9 cellular contexts compared by ENCODE assay signal in the genomic region with DNA sequence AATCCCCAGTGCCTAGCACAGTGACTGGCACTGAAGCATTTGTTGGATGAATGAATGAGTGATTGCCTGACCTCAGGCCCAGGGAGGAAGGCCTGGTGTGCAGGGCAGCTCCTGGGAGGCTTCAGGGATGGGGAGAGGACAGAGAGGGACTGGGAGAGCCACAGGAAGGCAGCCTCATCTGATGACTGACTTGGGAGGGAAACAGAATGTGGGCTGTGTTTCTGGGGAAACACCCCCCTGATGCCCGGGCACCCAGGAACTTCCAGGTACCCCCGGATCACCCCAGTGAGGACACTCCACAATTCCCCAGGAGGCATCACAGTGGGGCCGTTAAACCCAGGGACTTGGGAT.
DNase-seq lines count a peak whose midpoint lies in the region; ATAC-seq, FAIRE-seq and TF ChIP-seq lines count a peak whose summit lies in the region.
"Had no signal": no experiment of that assay in that cellular context is flagged by ENCODE, and none has a peak within 500 bp of the region (broad histone marks: within the 10 kb centered on the region; RNA-seq: fewer than 3 reads in every experiment).

No MANE protein-coding gene starts in this region.

- no peaks in the 10 kb centered on the region for H3K36me3 ChIP-seq in HCT116 (ENCODE audit: control insufficient read depth in 1 of 2, insufficient read depth in 2 of 2, low read length in 2 of 2)
- H3K36me3 ChIP-seq in kidney (ENCODE audit: control insufficient read depth in 1 of 2, insufficient read depth in 2 of 2, low read length in 2 of 2), result peaks cover 0 to 3% of the 10 kb centered on the region in 2 donors
- H3K36me3 ChIP-seq in smooth muscle cell (ENCODE audit: low read depth), result no peaks in the 10 kb centered on the region

- H3K27ac Mint-ChIP-seq in activated T-helper 17 cell treated with anti-CD3 and anti-CD28 coated beads, Interleukin-2, amount 50 U/mL, for 72 hours, result peak overlapping the region; percentile 91

- no TSS peak for BruUV-seq in HCT116 (replicated peaks; lab: Mats Ljungman, UMichigan)

- no peaks in the 10 kb centered on the region for H3K27me3 Mint-ChIP-seq in activated T-helper 17 cell treated with anti-CD3 and anti-CD28 coated beads, Interleukin-2, amount 50 U/mL, for 72 hours

- H3K27ac ChIP-seq in HCT116 (ENCODE audit: low read depth, low read length), result peak overlapping the region; percentile 100
- H3K27ac ChIP-seq in kidney (ENCODE audit: low read depth in 2 of 2, low read length in 2 of 2), result peak overlapping the region; percentile 99 to 100
- H3K27ac ChIP-seq in smooth muscle cell (ENCODE audit: low read depth), result peak overlapping the region; percentile 100

- H3F3A ChIP-seq in smooth muscle cell (ENCODE audit: low read depth), result peaks cover 46% of the 10 kb centered on the region

- peaks cover 36% of the 10 kb centered on the region for H3K79me2 ChIP-seq in HCT116 (ENCODE audit: insufficient read depth, low read length)
- peaks cover 31% of the 10 kb centered on the region for H3K79me2 ChIP-seq in smooth muscle cell (ENCODE audit: low read depth)

- H3K27me3 ChIP-seq in HCT116 (ENCODE audit: insufficient read depth, low read length), result no peaks in the 10 kb centered on the region
- no peaks in the 10 kb centered on the region for H3K27me3 ChIP-seq in smooth muscle cell (ENCODE audit: low read depth)

- POLR2A ChIA-PET in HCT116 (lab: Charles Lee), result interaction anchor here (1.0 kb wide), 1 partner anchor 81 kb away, joined by 3 read pairs; no protein-coding TSS in a partner anchor

- H3K9me3 Mint-ChIP-seq in activated T-helper 17 cell treated with anti-CD3 and anti-CD28 coated beads, Interleukin-2, amount 50 U/mL, for 72 hours, result no peaks in the 10 kb centered on the region

- CTCF ChIA-PET in HCT116 (lab: Charles Lee), result interaction anchor here (1.3 kb wide), 1 partner anchor 345 kb away, joined by 3 read pairs; no protein-coding TSS in a partner anchor

- peaks cover 38% of the 10 kb centered on the region for H3K4me1 Mint-ChIP-seq in activated T-helper 17 cell treated with anti-CD3 and anti-CD28 coated beads, Interleukin-2, amount 50 U/mL, for 72 hours

- TF ChIP-seq RAD21 in HCT116 (IDR thresholded peaks at IDR 0.05; ENCODE audit: low read depth), result no peak

- TF ChIP-seq CTCF in HCT116 (IDR thresholded peaks at IDR 0.05 in 2 of 3, conservative IDR thresholded peaks at IDR 0.05 in 1 of 3; ENCODE audit: borderline replicate concordance in 1 of 3, insufficient read depth in 1 of 3, low read depth in 2 of 3, low read length in 2 of 3) (0 out of 6 replicates have a peak, but pooled peaks of 2 of the 3 experiments have one; percentile 0 to 8), kidney (IDR thresholded peaks at IDR 0.05; ENCODE audit: borderline replicate concordance, extremely low read depth, insufficient read depth) (no peak), smooth muscle cell (IDR thresholded peaks at IDR 0.05; ENCODE audit: borderline replicate concordance, insufficient read depth, poor library complexity, severe bottlenecking) (no peak)

- ATAC-seq in HCT116, result no peak
- ATAC-seq in activated T-helper 17 cell treated with anti-CD3 and anti-CD28 coated beads, Interleukin-2, amount 50 U/mL, for 72 hours (replicated peaks), result no peak
- ATAC-seq in HG03457 (IDR thresholded peaks at IDR 0.05; ENCODE audit: unreplicated experiment), result no peak
- ATAC-seq in GM19395 (IDR thresholded peaks at IDR 0.05; ENCODE audit: unreplicated experiment), result no peak
- no peak for ATAC-seq in HG02981 (IDR thresholded peaks at IDR 0.05; ENCODE audit: unreplicated experiment)

- RAD21 ChIA-PET in HCT116 (lab: Charles Lee; ENCODE audit: low non-redundant PET in 1 of 2, low total read pairs in 2 of 2, uncharacterized antibody in 2 of 2, unreplicated experiment in 2 of 2), result no interaction called here

- no peak overlapping the region for H2AFZ ChIP-seq in HCT116 (ENCODE audit: low read depth, low read length, poor library complexity, severe bottlenecking)
- no peak overlapping the region for H2AFZ ChIP-seq in smooth muscle cell (ENCODE audit: low read depth)

- no peaks in the 10 kb centered on the region for H4K20me1 ChIP-seq in HCT116 (ENCODE audit: insufficient read depth)
- H4K20me1 ChIP-seq in smooth muscle cell (ENCODE audit: low read depth), result no peaks in the 10 kb centered on the region

- no peak for FAIRE-seq in kidney (lab: Jason Lieb, UNC)

- peak overlapping the region; percentile 86 for H3K4me3 Mint-ChIP-seq in activated T-helper 17 cell treated with anti-CD3 and anti-CD28 coated beads, Interleukin-2, amount 50 U/mL, for 72 hours

- peaks cover 49% of the 10 kb centered on the region for H3K36me3 Mint-ChIP-seq in activated T-helper 17 cell treated with anti-CD3 and anti-CD28 coated beads, Interleukin-2, amount 50 U/mL, for 72 hours (ENCODE audit: low read depth)

- no peaks in the 10 kb centered on the region for H3K9me2 ChIP-seq in HCT116 (ENCODE audit: insufficient read depth)

- no peaks in the 10 kb centered on the region for H3K9me3 ChIP-seq in HCT116 (ENCODE audit: control insufficient read depth in 1 of 2, insufficient read depth in 1 of 2, low read depth in 1 of 2, low read length in 2 of 2)
- H3K9me3 ChIP-seq in kidney (ENCODE audit: control insufficient read depth in 1 of 2, low read length in 2 of 2), result no peaks in the 10 kb centered on the region
- H3K9me3 ChIP-seq in smooth muscle cell (replicated peaks; ENCODE audit: low read depth), result no peaks in the 10 kb centered on the region

- H3K4me3 ChIP-seq in HCT116 (replicated peaks in 1 of 2; ENCODE audit: low read depth in 1 of 2, low read length in 2 of 2), result no peak overlapping the region
- H3K4me3 ChIP-seq in kidney (ENCODE audit: low read length in 2 of 2), result no peak overlapping the region
- H3K4me3 ChIP-seq in smooth muscle cell, result no peak overlapping the region

- intact Hi-C loops in HCT116 (cut with micrococcal nuclease) (loop anchor here (5.0 kb wide), 2 partner anchors 155 to 210 kb away; no protein-coding TSS in a partner anchor), kidney (cut with DNase I) (no loop called here)

- peak overlapping the region; percentile 92 for H3K4me2 ChIP-seq in HCT116 (ENCODE audit: low read length)
- H3K4me2 ChIP-seq in smooth muscle cell, result peak overlapping the region; percentile 84

- H3K4me1 ChIP-seq in HCT116 (ENCODE audit: control insufficient read depth in 1 of 2, insufficient read depth in 2 of 2, low read length in 2 of 2) (peaks cover 82 to 99% of the 10 kb centered on the region in 2 experiments), kidney (ENCODE audit: control insufficient read depth in 1 of 2, insufficient read depth in 1 of 2, low read depth in 1 of 2, low read length in 2 of 2) (peaks cover 63 to 66% of the 10 kb centered on the region in 2 donors), smooth muscle cell (ENCODE audit: low read depth) (peaks cover 54% of the 10 kb centered on the region)

- WGBS in smooth muscle cell (ENCODE audit: low lambda C conversion rate), result 88% methylated on average over 3 of the region's 3 CpGs

- no peak for DNase-seq in HCT116 (ENCODE audit: low read depth, low spot score)
- DNase-seq in kidney, result no peak
- DNase-seq in smooth muscle cell (lab: John Stamatoyannopoulos, UW; ENCODE audit: unreplicated experiment), result no peak
- DNase-seq in SK-N-DZ (ENCODE audit: low spot score), result no peak
- DNase-seq: NCI-H2081 treated with DMSO at 0.1 percent for 48 hours had no signal

- peak; percentile 25 for TF ChIP-seq POLR2A in HCT116 (IDR thresholded peaks at IDR 0.05; ENCODE audit: borderline replicate concordance, extremely low read depth, insufficient read depth, insufficient read length)

- H3K9ac ChIP-seq in HCT116 (ENCODE audit: low read length), result peak overlapping the region; percentile 89
- H3K9ac ChIP-seq in kidney (ENCODE audit: low read length in 2 of 2), result peak overlapping the region; percentile 68 to 81
- peak overlapping the region; percentile 96 for H3K9ac ChIP-seq in smooth muscle cell (ENCODE audit: low read depth)

TF ChIP-seq in HCT116, 20 proteins besides CTCF, POLR2A, EP300 and RAD21:
- TF ChIP-seq ZFX (IDR thresholded peaks at IDR 0.05), result peak; percentile 19; the same call in 1 of the 2 replicates
- TF ChIP-seq, protein P1, sequence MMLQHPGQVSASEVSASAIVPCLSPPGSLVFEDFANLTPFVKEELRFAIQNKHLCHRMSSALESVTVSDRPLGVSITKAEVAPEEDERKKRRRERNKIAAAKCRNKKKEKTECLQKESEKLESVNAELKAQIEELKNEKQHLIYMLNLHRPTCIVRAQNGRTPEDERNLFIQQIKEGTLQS (IDR thresholded peaks at IDR 0.05), result no peak
TF ChIP-seq in HCT116: peak in this region for 1.

Comparison
In these comparisons a context has a peak if more than half of its experiments do, and no peak if none do; other contexts are left out.
1. CTCF ChIP-seq: peak in HCT116 (2 of 3); none in kidney (single experiment) and smooth muscle cell (single experiment).
2. Peak in every context shown above with its lines, with median percentiles within 50 percentile points of each other: H3K27ac ChIP-seq and H3K9ac ChIP-seq.